ENCODE assay signal across 8 cellular contexts in the genomic region with DNA sequence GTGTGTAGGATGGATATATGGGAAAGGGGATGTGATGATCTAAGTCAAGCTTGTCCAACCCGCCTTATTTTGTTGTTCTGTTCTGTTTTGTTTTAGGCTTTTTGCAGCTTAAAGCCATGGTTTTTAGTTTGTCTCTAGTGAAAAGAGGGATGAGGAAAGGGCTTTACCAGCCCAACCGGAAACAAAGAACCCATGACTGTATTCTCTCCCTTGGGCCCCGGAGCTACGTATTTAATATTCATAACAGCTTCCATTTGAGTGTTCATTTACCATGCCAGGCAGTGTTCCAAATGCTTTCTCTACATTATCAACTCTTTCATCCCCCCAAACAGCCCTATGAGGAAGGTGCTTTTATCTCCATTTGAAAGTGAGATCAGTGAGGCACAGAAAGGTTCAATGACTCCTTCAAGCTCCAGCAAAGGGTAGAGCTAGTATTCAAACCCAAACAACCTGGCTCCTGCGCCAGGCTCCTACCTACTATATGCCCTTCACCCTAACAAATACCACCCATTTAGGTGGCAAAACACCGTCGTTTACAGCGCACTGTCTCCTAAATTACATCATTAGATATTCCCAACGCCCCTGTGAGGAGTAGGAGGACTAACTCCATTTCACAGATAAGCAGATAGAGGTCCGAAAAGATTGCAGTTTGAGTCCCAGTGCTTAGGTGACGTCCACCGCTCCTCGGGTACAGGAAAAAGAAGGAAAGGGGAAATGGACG. TPM values are rescaled to one million over a fixed set of nuclear protein-coding genes. Genes with fewer than 3 reads are reported as not detected.
DNase-seq lines count a peak whose midpoint lies in the region; ATAC-seq and TF ChIP-seq lines count a peak whose summit lies in the region.

No MANE protein-coding gene starts in this region.

- TF ChIP-seq CTCF in gastroesophageal sphincter (IDR thresholded peaks at IDR 0.05) (no peak), retinal pigment epithelial cell (conservative IDR thresholded peaks at IDR 0.05; ENCODE audit: low read depth, low read length) (no peak)

- POLR2A ChIA-PET in activated CD8-positive, alpha-beta T cell treated with anti-CD3 and anti-CD28 coated beads, Interleukin-2, amount 10 ng/mL, durations not matched to agents 7 days and 5 days (lab: Charles Lee), result interaction anchor here (1.3 to 2.7 kb wide), 4 partner anchors 8 to 28 kb away, joined by 5 to 18 read pairs (median 10); a partner anchor contains a TSS

- peak overlapping the region; percentile 91 for H3K27ac Mint-ChIP-seq in activated CD8-positive, alpha-beta T cell treated with anti-CD3 and anti-CD28 coated beads, Interleukin-2, amount 10 ng/mL, durations not matched to agents 7 days and 5 days

- H3K27ac ChIP-seq in gastroesophageal sphincter, result peak overlapping the region; percentile 77 to 96 (median 92)

- H3K9me3 ChIP-seq in gastroesophageal sphincter, result no peaks in the 10 kb centered on the region

- CTCF ChIA-PET in activated CD8-positive, alpha-beta T cell treated with anti-CD3 and anti-CD28 coated beads, Interleukin-2, amount 10 ng/mL, durations not matched to agents 7 days and 5 days (lab: Charles Lee), result interaction anchor here (0.6 to 2.7 kb wide), 17 partner anchors 9 to 518 kb away, joined by 3 to 11 read pairs (median 4); a partner anchor contains a TSS

- peak; percentile 3 for ATAC-seq in HG02981 (IDR thresholded peaks at IDR 0.05; ENCODE audit: unreplicated experiment)
- peak; percentile 6 for ATAC-seq in activated CD8-positive, alpha-beta T cell treated with anti-CD3 and anti-CD28 coated beads, Interleukin-2, amount 10 ng/mL, durations not matched to agents 7 days and 5 days
- peak; percentile 3 for ATAC-seq in gastroesophageal sphincter
- no peak for ATAC-seq in GM19328 (IDR thresholded peaks at IDR 0.05; ENCODE audit: unreplicated experiment)

- in situ Hi-C loops in Caki2 (cut with HindIII; ENCODE audit: low pct_unique_long_range_greater_than_20kb, low sequenced_read_pairs), result no loop called here

- no peaks in the 10 kb centered on the region for H3K9me3 Mint-ChIP-seq in activated CD8-positive, alpha-beta T cell treated with anti-CD3 and anti-CD28 coated beads, Interleukin-2, amount 10 ng/mL, durations not matched to agents 7 days and 5 days (ENCODE audit: insufficient read depth)

- TF ChIP-seq EP300 in gastroesophageal sphincter (IDR thresholded peaks at IDR 0.05), result no peak

- H3K4me1 Mint-ChIP-seq in activated CD8-positive, alpha-beta T cell treated with anti-CD3 and anti-CD28 coated beads, Interleukin-2, amount 10 ng/mL, durations not matched to agents 7 days and 5 days (ENCODE audit: low read depth), result peaks cover 40% of the 10 kb centered on the region

- H3K4me1 ChIP-seq in gastroesophageal sphincter, result peaks cover 9 to 43% (median 14%) of the 10 kb centered on the region in 3 donors

- no peak for TF ChIP-seq POLR2A in gastroesophageal sphincter (IDR thresholded peaks at IDR 0.05)

- peaks cover 0 to 37% of the 10 kb centered on the region in 2 donors for H3K36me3 ChIP-seq in gastroesophageal sphincter

- 17 to 28% methylated on average over 4 to 10 of the region's 14 CpGs for WGBS in gastroesophageal sphincter (ENCODE audit: low coverage in 1 of 2), 2 donors

- peaks cover 25% of the 10 kb centered on the region for H3K36me3 Mint-ChIP-seq in activated CD8-positive, alpha-beta T cell treated with anti-CD3 and anti-CD28 coated beads, Interleukin-2, amount 10 ng/mL, durations not matched to agents 7 days and 5 days (ENCODE audit: low read depth)

- H3K27me3 Mint-ChIP-seq in activated CD8-positive, alpha-beta T cell treated with anti-CD3 and anti-CD28 coated beads, Interleukin-2, amount 10 ng/mL, durations not matched to agents 7 days and 5 days (ENCODE audit: low read depth), result no peaks in the 10 kb centered on the region

- DNase-seq in Caki2 (ENCODE audit: low read depth) (peak; percentile 2), retinal pigment epithelial cell (ENCODE audit: low read depth) (no peak), NCI-H510A treated with DMSO at 0.1 percent for 48 hours (lab: John Stamatoyannopoulos, UW) (no peak), NCI-H2196 (lab: John Stamatoyannopoulos, UW; ENCODE audit: unreplicated experiment) (no peak)
- no peak for DNase-seq in activated CD8-positive, alpha-beta T cell treated with anti-CD3 and anti-CD28 coated beads, Interleukin-2, amount 10 ng/mL, durations not matched to agents 7 days and 5 days

- H3K4me3 ChIP-seq in gastroesophageal sphincter, result peak overlapping the region; percentile 69 to 71
- H3K4me3 ChIP-seq in retinal pigment epithelial cell (ENCODE audit: low read length), result peak overlapping the region; percentile 67

- H3K27me3 ChIP-seq in gastroesophageal sphincter, result no peaks in the 10 kb centered on the region

- H3K4me3 Mint-ChIP-seq in activated CD8-positive, alpha-beta T cell treated with anti-CD3 and anti-CD28 coated beads, Interleukin-2, amount 10 ng/mL, durations not matched to agents 7 days and 5 days, result peak overlapping the region; percentile 82

RNA-seq across cellular contexts. Expression of a gene that starts 27.8 kb away (rescaled TPM):
- total RNA-seq in Caki2 (2014; rRNA removed; shearing (Covaris generic); ENCODE audit: low replicate concordance), result 10.5 and 10.6 TPM in 2 replicates
- 10 to 100 TPM; 24.3 to 24.5 TPM for total RNA-seq in activated CD8-positive, alpha-beta T cell treated with anti-CD3 and anti-CD28 coated beads, Interleukin-2, amount 10 ng/mL, durations not matched to agents 7 days and 5 days
- 10 to 100 TPM in 3 of 4 donors, 1 to 10 TPM in 1; 7.8 to 26.0 (median 21.4) TPM for total RNA-seq in gastroesophageal sphincter

RNA-seq across cellular contexts. Expression of a gene that starts 43.7 kb away (rescaled TPM):
- not detected in 2 replicates for total RNA-seq in Caki2 (2014; rRNA removed; shearing (Covaris generic); ENCODE audit: low replicate concordance)
- total RNA-seq in activated CD8-positive, alpha-beta T cell treated with anti-CD3 and anti-CD28 coated beads, Interleukin-2, amount 10 ng/mL, durations not matched to agents 7 days and 5 days, result 1 to 10 TPM; 6.4 to 7.8 TPM
- total RNA-seq in gastroesophageal sphincter, result 1 to 10 TPM in 3 of 4 donors, under 1 TPM in 1; 0.78 to 4.9 (median 1.8) TPM
